ENCODE assay signal across 16 cellular contexts in the genomic region with DNA sequence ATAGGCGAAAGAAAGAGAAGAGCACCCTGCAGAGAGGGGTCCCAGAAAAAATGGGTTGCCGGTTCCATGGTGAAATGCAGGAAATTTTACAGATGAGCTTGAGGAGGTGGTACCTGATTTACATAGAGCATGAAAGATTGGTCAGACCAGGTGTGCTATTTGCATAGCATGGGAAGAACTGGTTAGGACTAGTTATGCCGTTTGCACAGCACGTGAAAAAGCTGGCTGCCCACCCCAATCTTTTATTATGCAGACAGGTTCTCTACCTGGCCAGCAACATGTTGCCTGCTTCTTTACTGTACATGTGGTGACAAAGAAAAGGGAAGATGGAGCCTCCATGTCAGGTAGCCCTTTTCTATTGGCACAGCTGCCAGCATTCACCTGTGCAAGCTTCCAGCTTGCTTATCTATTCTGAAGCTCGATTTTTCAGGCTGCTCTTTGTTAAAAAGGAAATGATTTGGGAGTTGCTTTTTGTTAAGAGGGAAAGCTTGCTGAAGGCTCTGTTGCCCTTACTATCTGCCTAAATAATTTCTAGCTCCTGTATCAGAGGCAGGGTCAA.
"Had no signal": no experiment of that assay in that cellular context is flagged by ENCODE, and none has a peak within 500 bp of the region (broad histone marks: within the 10 kb centered on the region; RNA-seq: fewer than 3 reads in every experiment).

No MANE protein-coding gene starts in this region.

- H3K27ac ChIP-seq: cardiac muscle cell, foreskin keratinocyte, testis, upper lobe of right lung had no signal

- H3K4me3 ChIP-seq: cardiac muscle cell, testis, upper lobe of right lung had no signal

- H3K4me1 ChIP-seq: foreskin keratinocyte, testis had no signal

- DNase-seq: activated CD4-positive, alpha-beta memory T cell treated with anti-CD3 and anti-CD28 coated beads for 36 hours; activated CD4-positive, alpha-beta T cell treated with anti-CD3 and anti-CD28 coated beads for 1 hour; activated naive CD4-positive, alpha-beta T cell treated with anti-CD3 and anti-CD28 coated beads for 36 hours; foreskin keratinocyte; head of caudate nucleus; islet precursor cell; left ventricle myocardium superior; mesenchymal stem cell; retina; stimulated activated CD4-positive, alpha-beta T cell treated with anti-CD3 and anti-CD28 coated beads, Interleukin-15, amount 100 ng/mL, for 24 hours; stimulated activated CD4-positive, alpha-beta T cell treated with anti-CD3 and anti-CD28 coated beads, Interleukin-4, amount 100 ng/mL, for 24 hours; stimulated activated naive CD8-positive, alpha-beta T cell treated with anti-CD3 and anti-CD28 coated beads, Interleukin-15, amount 100 ng/mL, for 72 hours; testis; upper lobe of right lung had no signal

- FAIRE-seq: colon had no signal

- H3K27me3 ChIP-seq: cardiac muscle cell, testis, upper lobe of right lung had no signal

- H3K36me3 ChIP-seq: cardiac muscle cell, upper lobe of right lung had no signal

- ATAC-seq: foreskin keratinocyte; left ventricle myocardium superior; stimulated activated naive CD8-positive, alpha-beta T cell treated with anti-CD3 and anti-CD28 coated beads, Interleukin-15, amount 100 ng/mL, for 72 hours; upper lobe of right lung had no signal

- H3K9me3 ChIP-seq: testis, upper lobe of right lung had no signal
